Comparison of ENCODE assay signal across 1 cellular context in genomic region chr3:52379610-52380009, GRCh38.
TF ChIP-seq lines count a peak whose summit lies in the region.

No MANE protein-coding gene starts in this region.

TF ChIP-seq in HepG2, 621 proteins besides CTCF, POLR2A, EP300 and RAD21 (continued from another document):
- no peak for TF ChIP-seq ZGPAT (CRISPR knock-in tag; IDR thresholded peaks at IDR 0.05)
- TF ChIP-seq ZNF556 (CRISPR knock-in tag; IDR thresholded peaks at IDR 0.05; ENCODE audit: borderline replicate concordance), result no peak
- TF ChIP-seq ARHGAP35 (CRISPR knock-in tag; IDR thresholded peaks at IDR 0.05; ENCODE audit: borderline replicate concordance), result no peak
- no peak for TF ChIP-seq EZH2 (conservative IDR thresholded peaks at IDR 0.05; ENCODE audit: low read depth, low read length)
- no peak for TF ChIP-seq IKZF1 (IDR thresholded peaks at IDR 0.05)
- no peak for TF ChIP-seq ZBTB37 (CRISPR knock-in tag; IDR thresholded peaks at IDR 0.05)
- no peak for TF ChIP-seq CBX2 (IDR thresholded peaks at IDR 0.05; ENCODE audit: low read depth, low read length)
- TF ChIP-seq CBX2 (CRISPR knock-in tag; IDR thresholded peaks at IDR 0.05; ENCODE audit: low read depth), result no peak
- no peak for TF ChIP-seq RFX3 (CRISPR knock-in tag; IDR thresholded peaks at IDR 0.05)
- TF ChIP-seq EHMT2 (IDR thresholded peaks at IDR 0.05; ENCODE audit: borderline replicate concordance, low read depth, low read length), result no peak
- TF ChIP-seq ZSCAN9 (CRISPR knock-in tag; IDR thresholded peaks at IDR 0.05; ENCODE audit: borderline replicate concordance), result no peak
- no peak for TF ChIP-seq ZNF776 (CRISPR knock-in tag; IDR thresholded peaks at IDR 0.05)
- TF ChIP-seq HNRNPK (IDR thresholded peaks at IDR 0.05; ENCODE audit: low read depth, low read length, poor library complexity, severe bottlenecking), result no peak
- no peak for TF ChIP-seq PRDM10 (CRISPR knock-in tag; IDR thresholded peaks at IDR 0.05; ENCODE audit: low read depth)
- no peak for TF ChIP-seq ZNF557 (CRISPR knock-in tag; IDR thresholded peaks at IDR 0.05)
- TF ChIP-seq ZNF773 (CRISPR knock-in tag; IDR thresholded peaks at IDR 0.05; ENCODE audit: borderline replicate concordance), result no peak
